In the genomic region with DNA sequence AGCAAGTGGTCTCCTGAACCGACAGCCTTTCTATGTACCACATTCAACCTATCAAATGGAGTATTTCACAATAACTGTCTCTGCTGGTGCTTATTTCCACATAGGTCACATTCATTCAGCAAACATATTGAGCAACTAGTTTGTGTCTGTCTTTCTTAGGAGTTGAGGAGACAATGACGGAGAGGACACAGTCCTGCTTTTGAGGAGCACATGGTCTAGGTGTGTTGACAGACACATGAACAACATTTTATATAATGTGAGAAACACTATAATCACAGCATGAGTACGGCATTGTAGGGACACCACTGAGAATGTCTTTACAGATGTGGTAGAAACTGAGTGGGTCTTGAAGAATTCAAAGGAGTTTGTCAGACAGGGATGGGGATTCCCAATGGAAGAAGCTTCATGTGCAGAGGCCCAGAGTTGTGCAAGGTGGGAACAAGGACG, we compare ENCODE assay signal across 12 cellular contexts. TPM values are rescaled to one million over a fixed set of nuclear protein-coding genes. Genes with fewer than 3 reads are reported as not detected.
A peak's percentile ranks its signal among the peaks of the same experiment; 100 is the strongest.
DNase-seq lines count a peak whose midpoint lies in the region; ATAC-seq and TF ChIP-seq lines count a peak whose summit lies in the region.
"Had no signal": no experiment of that assay in that cellular context is flagged by ENCODE, and none has a peak within 500 bp of the region (broad histone marks: within the 10 kb centered on the region; RNA-seq: fewer than 3 reads in every experiment).

No MANE protein-coding gene starts in this region.

- peak; percentile 43 for ATAC-seq in activated CD8-positive, alpha-beta T cell treated with anti-CD3 and anti-CD28 coated beads for 36 hours
- ATAC-seq in HG03439 (IDR thresholded peaks at IDR 0.05; ENCODE audit: unreplicated experiment) (no peak), GM21576 (IDR thresholded peaks at IDR 0.05; ENCODE audit: unreplicated experiment) (no peak)

- no peak overlapping the region for H3K27ac ChIP-seq in hepatocyte
- H3K27ac ChIP-seq: C4-2B, left ventricle myocardium inferior had no signal

- 81% methylated on average over 4 of the region's 4 CpGs for WGBS in hepatocyte (ENCODE audit: low lambda C conversion rate, missing lambda C conversion rate)

- POLR2A ChIA-PET in activated CD8-positive, alpha-beta T cell treated with anti-CD3 and anti-CD28 coated beads for 36 hours (lab: Charles Lee), result interaction anchor here (0.7 to 1.5 kb wide), 8 partner anchors 14 to 245 kb away, joined by 3 to 6 read pairs (median 4); no protein-coding TSS in a partner anchor

- TF ChIP-seq CTCF in activated CD8-positive, alpha-beta T cell treated with anti-CD3 and anti-CD28 coated beads for 36 hours (IDR thresholded peaks at IDR 0.05), result no peak
- TF ChIP-seq CTCF in hepatocyte (IDR thresholded peaks at IDR 0.05; ENCODE audit: poor library complexity), result no peak
- TF ChIP-seq CTCF in endothelial cell (IDR thresholded peaks at IDR 0.05; ENCODE audit: unreplicated experiment), result no peak

- no peak overlapping the region for H2AFZ ChIP-seq in hepatocyte

- H3K4me3 ChIP-seq in hepatocyte, result no peak overlapping the region
- H3K4me3 ChIP-seq: left ventricle myocardium inferior had no signal

- H3K79me2 ChIP-seq in hepatocyte, result no peaks in the 10 kb centered on the region

- H3K36me3 Mint-ChIP-seq in activated CD8-positive, alpha-beta T cell treated with anti-CD3 and anti-CD28 coated beads for 36 hours (ENCODE audit: low read depth), result no peaks in the 10 kb centered on the region
- no peaks in the 10 kb centered on the region for H3K36me3 Mint-ChIP-seq in endothelial cell (ENCODE audit: low read depth, unreplicated experiment)

- CTCF ChIA-PET in activated CD8-positive, alpha-beta T cell treated with anti-CD3 and anti-CD28 coated beads for 36 hours (lab: Charles Lee), result interaction anchor here (1.8 kb wide), 1 partner anchor 31 kb away, joined by 7 read pairs; no protein-coding TSS in a partner anchor

- H3K27me3 ChIP-seq in hepatocyte, result no peaks in the 10 kb centered on the region

- no peak overlapping the region for H3K4me2 ChIP-seq in hepatocyte

- DNase-seq in AG08395 (ENCODE audit: low spot score) (peak; percentile 18), HS-5 (ENCODE audit: low read depth) (peak; percentile 32), hepatocyte (ENCODE audit: low spot score) (peak; percentile 15), SK-N-DZ (ENCODE audit: low spot score) (no peak), endothelial cell (ENCODE audit: low spot score) (no peak)
- no peak for DNase-seq in activated CD8-positive, alpha-beta T cell treated with anti-CD3 and anti-CD28 coated beads for 36 hours
- DNase-seq: left ventricle myocardium inferior, NCI-H187 treated with DMSO at 0.1 percent for 48 hours, SHP77 treated with DMSO at 0.1 percent for 48 hours had no signal

- H3K36me3 ChIP-seq in hepatocyte (replicated peaks; ENCODE audit: insufficient read depth, low read depth), result no peaks in the 10 kb centered on the region
- H3K36me3 ChIP-seq: left ventricle myocardium inferior had no signal

- peaks cover 16% of the 10 kb centered on the region for H3K4me1 Mint-ChIP-seq in activated CD8-positive, alpha-beta T cell treated with anti-CD3 and anti-CD28 coated beads for 36 hours (ENCODE audit: low read depth)
- peaks cover 4% of the 10 kb centered on the region for H3K4me1 Mint-ChIP-seq in endothelial cell (ENCODE audit: unreplicated experiment)

- H3K9me3 ChIP-seq in hepatocyte (ENCODE audit: low read depth), result no peaks in the 10 kb centered on the region
- H3K9me3 ChIP-seq: left ventricle myocardium inferior had no signal

- no peaks in the 10 kb centered on the region for H3K9me2 ChIP-seq in hepatocyte (replicated peaks; ENCODE audit: insufficient read depth)

- H3K9me3 Mint-ChIP-seq in activated CD8-positive, alpha-beta T cell treated with anti-CD3 and anti-CD28 coated beads for 36 hours, result no peaks in the 10 kb centered on the region
- H3K9me3 Mint-ChIP-seq in endothelial cell (ENCODE audit: unreplicated experiment), result no peaks in the 10 kb centered on the region

- peak overlapping the region; percentile 28 for H3K4me3 Mint-ChIP-seq in activated CD8-positive, alpha-beta T cell treated with anti-CD3 and anti-CD28 coated beads for 36 hours
- no peak overlapping the region for H3K4me3 Mint-ChIP-seq in endothelial cell (ENCODE audit: unreplicated experiment)

- peaks cover 2% of the 10 kb centered on the region for H3K27me3 Mint-ChIP-seq in activated CD8-positive, alpha-beta T cell treated with anti-CD3 and anti-CD28 coated beads for 36 hours
- no peaks in the 10 kb centered on the region for H3K27me3 Mint-ChIP-seq in endothelial cell (ENCODE audit: unreplicated experiment)

- no peaks in the 10 kb centered on the region for H4K20me1 ChIP-seq in hepatocyte (ENCODE audit: insufficient read depth, poor library complexity, severe bottlenecking)

- intact Hi-C loops in activated CD8-positive, alpha-beta T cell treated with anti-CD3 and anti-CD28 coated beads for 36 hours (cut with micrococcal nuclease), result no loop called here

- no peaks in the 10 kb centered on the region for H3K4me1 ChIP-seq in hepatocyte (ENCODE audit: insufficient read depth)
- H3K4me1 ChIP-seq: left ventricle myocardium inferior had no signal

- peak overlapping the region; percentile 89 for H3K27ac Mint-ChIP-seq in activated CD8-positive, alpha-beta T cell treated with anti-CD3 and anti-CD28 coated beads for 36 hours
- no peak overlapping the region for H3K27ac Mint-ChIP-seq in endothelial cell (ENCODE audit: unreplicated experiment)

RNA-seq across cellular contexts. Expression of gene NFIL3, which starts 28.5 kb away (rescaled TPM):
- total RNA-seq in activated CD8-positive, alpha-beta T cell treated with anti-CD3 and anti-CD28 coated beads for 36 hours, result 10 to 100 TPM; 76.2 to 78.3 TPM
- total RNA-seq in hepatocyte, result 69.6 and 71.4 TPM in 2 replicates
- 90.7 and 99.6 TPM in 2 replicates for polyA plus RNA-seq in hepatocyte
- polyA plus RNA-seq in SK-N-DZ (2014; cell fraction: cytosol; rRNA removed), result 5.3 and 5.7 TPM in 2 replicates
- polyA plus RNA-seq in SK-N-DZ (2014; cell fraction: nucleus; rRNA removed), result 4.6 and 8.0 TPM in 2 replicates
- 9.6 TPM for total RNA-seq in endothelial cell (ENCODE audit: unreplicated experiment)

RNA-seq across cellular contexts. Expression of gene AUH, which starts 33.4 kb away (rescaled TPM):
- total RNA-seq in activated CD8-positive, alpha-beta T cell treated with anti-CD3 and anti-CD28 coated beads for 36 hours, result 10 to 100 TPM; 30.8 to 31.1 TPM
- total RNA-seq in hepatocyte, result 25.0 and 30.2 TPM in 2 replicates
- 19.5 and 20.3 TPM in 2 replicates for polyA plus RNA-seq in hepatocyte
- polyA plus RNA-seq in SK-N-DZ (2014; cell fraction: cytosol; rRNA removed), result 16.3 and 18.0 TPM in 2 replicates
- polyA plus RNA-seq in SK-N-DZ (2014; cell fraction: nucleus; rRNA removed), result 20.7 and 28.9 TPM in 2 replicates
- total RNA-seq in endothelial cell (ENCODE audit: unreplicated experiment), result 14.4 TPM

Comparison
In these comparisons a context has a peak if more than half of its experiments do, and no peak if none do; other contexts are left out.
1. DNase-seq: peak in AG08395 (single experiment), HS-5 (single experiment) and hepatocyte (single experiment); none in activated CD8-positive, alpha-beta T cell treated with anti-CD3 and anti-CD28 coated beads for 36 hours (single experiment), SK-N-DZ (single experiment) and endothelial cell (single experiment).